ENCODE assay signal across 26 cellular contexts in genomic region chr22:25848954-25849353, GRCh38.
"Had no signal": no experiment of that assay in that cellular context is flagged by ENCODE, and none has a peak within 500 bp of the region (broad histone marks: within the 10 kb centered on the region; RNA-seq: fewer than 3 reads in every experiment).

No MANE protein-coding gene starts in this region.

- ATAC-seq: left colon; left lung; lower lobe of right lung; natural killer cell; sciatic nerve; stimulated activated effector memory CD8-positive, alpha-beta T cell treated with anti-CD3 and anti-CD28 coated beads, Interleukin-12 subunit alpha, Interleukin-12 subunit beta, amount 100 ng/mL, for 72 hours; upper lobe of right lung had no signal

- H3K36me3 ChIP-seq: left lung, lower lobe of right lung, neural progenitor cell, neutrophil, ovary, suprapubic skin, tibial artery, upper lobe of right lung had no signal

- H3K9me3 ChIP-seq: heart right ventricle, left lung, lower lobe of right lung, neutrophil, ovary, suprapubic skin, thoracic aorta, tibial artery, upper lobe of right lung had no signal

- H3K27ac ChIP-seq: hepatocyte, left lung, lower lobe of right lung, neural progenitor cell, neutrophil, ovary, skin epidermis, suprapubic skin, thoracic aorta, tibial artery, upper lobe of right lung had no signal

- H3K4me3 ChIP-seq: heart right ventricle, hepatocyte, left lung, lower lobe of right lung, neural progenitor cell, ovary, skin epidermis, suprapubic skin, thoracic aorta, tibial artery, upper lobe of right lung had no signal

- H3K27me3 ChIP-seq: hepatocyte, neural progenitor cell, neutrophil, ovary, tibial artery, upper lobe of right lung had no signal

- DNase-seq: kidney glomerular epithelial cell; left colon; left lung; lower lobe of right lung; mammary epithelial cell; mesenchymal stem cell; naive B cell; natural killer cell; nephron progenitor cell; occipital lobe; ovary; right cardiac atrium; stimulated activated CD4-positive, alpha-beta T cell treated with anti-CD3 and anti-CD28 coated beads, Interleukin-4, amount 100 ng/mL, for 24 hours; stimulated activated naive CD4-positive, alpha-beta T cell; tibial artery; trophoblast cell; upper lobe of right lung had no signal

- H3K4me1 ChIP-seq: left lung, lower lobe of right lung, neural progenitor cell, suprapubic skin, tibial artery, upper lobe of right lung had no signal
